Comparison of ENCODE assay signal across 8 cellular contexts in the genomic region with DNA sequence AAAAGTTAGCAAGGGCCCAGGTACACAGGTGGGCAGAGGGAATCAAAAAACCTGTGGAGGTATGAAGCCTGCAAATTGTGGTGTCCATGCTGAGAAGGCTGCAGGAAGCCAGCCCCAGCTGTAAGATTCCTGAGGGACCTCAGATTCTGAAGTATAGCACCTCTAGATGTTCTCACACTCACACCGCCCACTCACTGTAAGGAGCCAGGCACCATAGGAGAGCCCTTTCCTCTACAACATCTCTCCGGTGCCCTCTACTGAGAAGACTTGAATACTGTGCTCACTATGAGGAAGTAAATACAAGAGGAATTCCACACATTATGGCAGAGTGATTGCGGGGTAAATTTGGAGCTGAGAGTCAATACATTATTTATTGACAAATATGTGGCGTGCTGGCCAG.
DNase-seq lines count a peak whose midpoint lies in the region; ATAC-seq and TF ChIP-seq lines count a peak whose summit lies in the region.
"Not testable (repeated sequence)": the region's sequence is repeated elsewhere in the genome, so short reads cannot be mapped to it uniquely, and the experiment has no call there.

No MANE protein-coding gene starts in this region.

- not testable (repeated sequence) for H4K20me1 ChIP-seq in OCI-LY1 (ENCODE audit: insufficient read depth, low read length); osteoblast (ENCODE audit: insufficient read depth, low read length)

- in situ Hi-C loops in GM13976 (cut with MboI; ENCODE audit: low sequenced_read_pairs, unreplicated experiment), result not testable (repeated sequence)

- not testable (repeated sequence) for H3K4me1 Mint-ChIP-seq in activated naive CD8-positive, alpha-beta T cell treated with anti-CD3 and anti-CD28 coated beads, Interleukin-2, amount 10 ng/mL, durations not matched to agents 7 days and 5 days

- not testable (repeated sequence) for H3K27me3 ChIP-seq in OCI-LY1 (ENCODE audit: insufficient read depth, low read length); osteoblast (ENCODE audit: insufficient read depth, low read length)

- peak overlapping the region; percentile 32; the same call in 1 of the 2 replicates for H3K4me2 ChIP-seq in OCI-LY1 (ENCODE audit: low read length)
- H3K4me2 ChIP-seq in osteoblast (ENCODE audit: insufficient read depth, low read length), result not testable (repeated sequence)

- not testable (repeated sequence) for H3K9me2 ChIP-seq in OCI-LY1 (ENCODE audit: low read depth, low read length)

- DNase-seq in AG20443 (ENCODE audit: low spot score) (peak; percentile 21), HCEC 1CT (peak; percentile 26), HuH-7 (ENCODE audit: low spot score) (peak; percentile 29), foreskin fibroblast (peak in 1 of 2 donors; percentile 39)
- not testable (repeated sequence) for DNase-seq in GM13976 (ENCODE audit: low spot score); activated naive CD8-positive, alpha-beta T cell treated with anti-CD3 and anti-CD28 coated beads, Interleukin-2, amount 10 ng/mL, durations not matched to agents 7 days and 5 days; osteoblast (ENCODE audit: insufficient read length, low spot score, missing footprints)

- H3K27me3 Mint-ChIP-seq in activated naive CD8-positive, alpha-beta T cell treated with anti-CD3 and anti-CD28 coated beads, Interleukin-2, amount 10 ng/mL, durations not matched to agents 7 days and 5 days, result not testable (repeated sequence)

- H2AFZ ChIP-seq in OCI-LY1 (ENCODE audit: low read length); osteoblast (ENCODE audit: low read length): not testable (repeated sequence)

- POLR2A ChIA-PET in activated naive CD8-positive, alpha-beta T cell treated with anti-CD3 and anti-CD28 coated beads, Interleukin-2, amount 10 ng/mL, durations not matched to agents 7 days and 5 days (lab: Charles Lee), result not testable (repeated sequence)

- not testable (repeated sequence) for H3K36me3 Mint-ChIP-seq in activated naive CD8-positive, alpha-beta T cell treated with anti-CD3 and anti-CD28 coated beads, Interleukin-2, amount 10 ng/mL, durations not matched to agents 7 days and 5 days

- peak; percentile 77 for ATAC-seq in activated naive CD8-positive, alpha-beta T cell treated with anti-CD3 and anti-CD28 coated beads, Interleukin-2, amount 10 ng/mL, durations not matched to agents 7 days and 5 days (ENCODE audit: low read depth)

- not testable (repeated sequence) for H3F3A ChIP-seq in OCI-LY1 (ENCODE audit: insufficient read depth, low read length)

- H3K4me3 ChIP-seq in OCI-LY1 (ENCODE audit: low read depth, low read length, poor library complexity, severe bottlenecking); foreskin fibroblast (ENCODE audit: low read depth in 1 of 2, low read length in 2 of 2); osteoblast (ENCODE audit: insufficient read depth, low read length): not testable (repeated sequence)

- H3K9ac ChIP-seq in OCI-LY1 (ENCODE audit: low read length), result 0 out of 2 replicates have a peak overlapping the region, but pooled peaks have one; percentile 18

- H3K27ac ChIP-seq in OCI-LY1 (ENCODE audit: low read depth, low read length, poor library complexity, severe bottlenecking), result peak overlapping the region; percentile 53
- H3K27ac ChIP-seq in osteoblast (ENCODE audit: low read depth, low read length), result not testable (repeated sequence)

- H3K4me1 ChIP-seq in OCI-LY1 (ENCODE audit: insufficient read depth, low read length, severe bottlenecking), result peaks cover 33% of the 10 kb centered on the region
- H3K4me1 ChIP-seq in osteoblast (ENCODE audit: insufficient read depth, low read length), result not testable (repeated sequence)

- H3K9me3 Mint-ChIP-seq in activated naive CD8-positive, alpha-beta T cell treated with anti-CD3 and anti-CD28 coated beads, Interleukin-2, amount 10 ng/mL, durations not matched to agents 7 days and 5 days, result not testable (repeated sequence)

- not testable (repeated sequence) for H3K9me3 ChIP-seq in OCI-LY1 (ENCODE audit: low read length); osteoblast (ENCODE audit: low read depth, low read length)

- H3K79me2 ChIP-seq in OCI-LY1 (ENCODE audit: insufficient read depth, low read length); osteoblast (ENCODE audit: insufficient read depth, low read length): not testable (repeated sequence)

- H3K27ac Mint-ChIP-seq in activated naive CD8-positive, alpha-beta T cell treated with anti-CD3 and anti-CD28 coated beads, Interleukin-2, amount 10 ng/mL, durations not matched to agents 7 days and 5 days, result not testable (repeated sequence)

- H3K36me3 ChIP-seq in OCI-LY1 (ENCODE audit: insufficient read depth, low read length); osteoblast (ENCODE audit: insufficient read depth, low read length): not testable (repeated sequence)

- peak; percentile 48 for TF ChIP-seq CTCF in GM13976 (IDR thresholded peaks at IDR 0.05; ENCODE audit: borderline replicate concordance, control extremely low read depth, extremely low read depth, insufficient read depth, missing control alignments)
- TF ChIP-seq CTCF in OCI-LY1 (IDR thresholded peaks at IDR 0.05; ENCODE audit: low read length), result peak; percentile 59
- TF ChIP-seq CTCF in foreskin fibroblast (IDR thresholded peaks at IDR 0.05; ENCODE audit: low read depth, low read length), result peak; percentile 32
- TF ChIP-seq CTCF in osteoblast (IDR thresholded peaks at IDR 0.05; ENCODE audit: extremely low read depth, low read depth, low read length), result peak; percentile 42

- H3K4me3 Mint-ChIP-seq in activated naive CD8-positive, alpha-beta T cell treated with anti-CD3 and anti-CD28 coated beads, Interleukin-2, amount 10 ng/mL, durations not matched to agents 7 days and 5 days, result not testable (repeated sequence)
